Comparison of ENCODE assay signal across 1 cellular context in the genomic region with DNA sequence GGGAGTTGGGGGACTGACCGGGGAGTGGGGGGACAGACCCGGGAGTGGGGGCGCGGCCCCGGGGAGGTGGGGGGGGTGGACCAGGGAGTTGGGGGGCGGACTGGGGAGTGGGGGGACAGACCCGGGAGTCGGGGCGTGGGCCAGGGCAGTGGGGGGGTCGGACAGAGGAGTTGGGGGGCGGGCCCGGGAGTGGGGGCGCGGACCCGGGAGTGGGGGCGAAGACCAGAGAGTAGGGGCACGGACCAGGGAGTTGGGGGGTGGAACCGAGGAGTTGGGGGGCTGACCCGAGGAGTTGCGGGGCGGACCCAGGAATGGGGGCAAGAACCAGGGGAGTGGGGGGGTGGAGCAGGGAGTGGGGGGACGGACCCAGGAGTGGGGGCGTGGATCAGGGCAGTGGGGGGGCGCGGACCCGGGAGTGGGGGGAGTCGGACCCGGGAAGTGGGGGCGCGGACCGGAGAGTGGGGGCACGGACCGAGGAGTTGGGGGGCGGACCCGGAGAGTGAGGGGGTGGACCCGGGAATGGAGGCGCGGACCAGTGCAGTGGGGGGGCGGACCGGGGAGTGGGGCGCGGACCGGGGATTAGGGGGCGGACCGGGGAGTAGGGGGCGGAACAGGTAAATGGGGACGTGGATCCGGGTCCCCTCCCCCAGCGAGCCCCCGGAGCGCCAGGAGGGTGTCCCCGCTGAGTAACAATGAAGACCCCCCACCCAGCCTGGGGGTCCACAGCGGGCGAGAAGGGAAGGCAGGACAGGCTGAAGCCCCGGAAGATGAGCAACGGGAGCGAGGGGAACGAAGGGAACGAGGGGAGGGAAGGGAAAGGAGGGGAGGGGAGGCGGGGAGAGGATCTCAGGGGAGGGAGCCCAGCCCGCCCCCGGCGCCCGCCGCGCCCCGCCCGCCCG.
TF ChIP-seq lines count a peak whose summit lies in the region.

No MANE protein-coding gene starts in this region.

TF ChIP-seq in K562, 482 proteins besides CTCF, POLR2A, EP300 and RAD21 (continued from another document and continues in another):
- TF ChIP-seq, protein P1, sequence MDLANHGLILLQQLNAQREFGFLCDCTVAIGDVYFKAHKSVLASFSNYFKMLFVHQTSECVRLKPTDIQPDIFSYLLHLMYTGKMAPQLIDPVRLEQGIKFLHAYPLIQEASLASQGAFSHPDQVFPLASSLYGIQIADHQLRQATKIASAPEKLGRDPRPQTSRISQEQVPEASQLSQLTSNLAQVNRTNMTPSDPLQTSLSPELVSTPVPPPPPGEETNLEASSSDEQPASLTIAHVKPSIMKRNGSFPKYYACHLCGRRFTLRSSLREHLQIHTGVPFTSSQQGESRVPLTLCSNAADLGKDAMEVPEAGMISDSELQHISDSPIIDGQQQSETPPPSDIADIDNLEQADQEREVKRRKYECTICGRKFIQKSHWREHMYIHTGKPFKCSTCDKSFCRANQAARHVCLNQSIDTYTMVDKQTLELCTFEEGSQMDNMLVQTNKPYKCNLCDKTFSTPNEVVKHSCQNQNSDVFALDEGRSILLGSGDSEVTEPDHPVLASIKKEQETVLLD (IDR thresholded peaks at IDR 0.05) = peak; percentile 77
- TF ChIP-seq EP400 (IDR thresholded peaks at IDR 0.05) = peak; percentile 59; the same call in 1 of the 2 replicates
- peak; percentile 39 for TF ChIP-seq SUPT5H (IDR thresholded peaks at IDR 0.05)
- TF ChIP-seq, protein P2, sequence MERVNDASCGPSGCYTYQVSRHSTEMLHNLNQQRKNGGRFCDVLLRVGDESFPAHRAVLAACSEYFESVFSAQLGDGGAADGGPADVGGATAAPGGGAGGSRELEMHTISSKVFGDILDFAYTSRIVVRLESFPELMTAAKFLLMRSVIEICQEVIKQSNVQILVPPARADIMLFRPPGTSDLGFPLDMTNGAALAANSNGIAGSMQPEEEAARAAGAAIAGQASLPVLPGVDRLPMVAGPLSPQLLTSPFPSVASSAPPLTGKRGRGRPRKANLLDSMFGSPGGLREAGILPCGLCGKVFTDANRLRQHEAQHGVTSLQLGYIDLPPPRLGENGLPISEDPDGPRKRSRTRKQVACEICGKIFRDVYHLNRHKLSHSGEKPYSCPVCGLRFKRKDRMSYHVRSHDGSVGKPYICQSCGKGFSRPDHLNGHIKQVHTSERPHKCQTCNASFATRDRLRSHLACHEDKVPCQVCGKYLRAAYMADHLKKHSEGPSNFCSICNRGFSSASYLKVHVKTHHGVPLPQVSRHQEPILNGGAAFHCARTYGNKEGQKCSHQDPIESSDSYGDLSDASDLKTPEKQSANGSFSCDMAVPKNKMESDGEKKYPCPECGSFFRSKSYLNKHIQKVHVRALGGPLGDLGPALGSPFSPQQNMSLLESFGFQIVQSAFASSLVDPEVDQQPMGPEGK (CRISPR knock-in tag; IDR thresholded peaks at IDR 0.05; ENCODE audit: borderline replicate concordance) = no peak
- TF ChIP-seq ERF (CRISPR knock-in tag; IDR thresholded peaks at IDR 0.05) = no peak
- TF ChIP-seq EGR1 (conservative IDR thresholded peaks at IDR 0.05) = peak; percentile 68
- TF ChIP-seq TBP (optimal IDR thresholded peaks at IDR 0.05; ENCODE audit: low read depth, low read length) = peak; percentile 17
- no peak for TF ChIP-seq FOXK1 (CRISPR knock-in tag; IDR thresholded peaks at IDR 0.05; ENCODE audit: borderline replicate concordance)
- no peak for TF ChIP-seq SP2 (IDR thresholded peaks at IDR 0.05; ENCODE audit: extremely low read depth, low read depth, low read length, poor library complexity, severe bottlenecking)
- no peak for TF ChIP-seq ZNF507 (tag; conservative IDR thresholded peaks at IDR 0.05)
- 0 out of 4 replicates have a peak, but pooled peaks of 1 of the 2 experiments have one; percentile 32 for TF ChIP-seq KDM4B (IDR thresholded peaks at IDR 0.05; ENCODE audit: borderline replicate concordance in 2 of 2, low read depth in 1 of 2)
- TF ChIP-seq XRCC5 (IDR thresholded peaks at IDR 0.05; ENCODE audit: low read depth, low read length) = no peak
- peak; percentile 15 for TF ChIP-seq RBBP5 (IDR thresholded peaks at IDR 0.05; ENCODE audit: borderline replicate concordance, insufficient read depth, low read length, poor library complexity, severe bottlenecking)
- TF ChIP-seq ILK (tag; IDR thresholded peaks at IDR 0.05; ENCODE audit: borderline replicate concordance, low read depth) = no peak
- 0 out of 2 replicates have a peak, but pooled peaks have one; percentile 6 for TF ChIP-seq CBX1 (IDR thresholded peaks at IDR 0.05; ENCODE audit: low read depth)
- TF ChIP-seq, protein P3, sequence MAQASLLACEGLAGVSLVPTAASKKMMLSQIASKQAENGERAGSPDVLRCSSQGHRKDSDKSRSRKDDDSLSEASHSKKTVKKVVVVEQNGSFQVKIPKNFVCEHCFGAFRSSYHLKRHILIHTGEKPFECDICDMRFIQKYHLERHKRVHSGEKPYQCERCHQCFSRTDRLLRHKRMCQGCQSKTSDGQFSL (CRISPR knock-in tag; IDR thresholded peaks at IDR 0.05) = peak; percentile 92
- TF ChIP-seq, protein P3 (tag; IDR thresholded peaks at IDR 0.05) = peak in 1 of 2 experiments; percentile 90; a peak in 2 of 4 replicates
- TF ChIP-seq NFRKB (IDR thresholded peaks at IDR 0.05; ENCODE audit: low read depth) = peak; percentile 29; the same call in 1 of the 2 replicates
- peak; percentile 50 for TF ChIP-seq PCBP1 (IDR thresholded peaks at IDR 0.05; ENCODE audit: low read depth, low read length, poor library complexity, severe bottlenecking)
- TF ChIP-seq POLR2AphosphoS5 (IDR thresholded peaks at IDR 0.05; ENCODE audit: control insufficient read depth, insufficient read depth, low read depth, low read length) = peak; percentile 51
- TF ChIP-seq, protein P4, sequence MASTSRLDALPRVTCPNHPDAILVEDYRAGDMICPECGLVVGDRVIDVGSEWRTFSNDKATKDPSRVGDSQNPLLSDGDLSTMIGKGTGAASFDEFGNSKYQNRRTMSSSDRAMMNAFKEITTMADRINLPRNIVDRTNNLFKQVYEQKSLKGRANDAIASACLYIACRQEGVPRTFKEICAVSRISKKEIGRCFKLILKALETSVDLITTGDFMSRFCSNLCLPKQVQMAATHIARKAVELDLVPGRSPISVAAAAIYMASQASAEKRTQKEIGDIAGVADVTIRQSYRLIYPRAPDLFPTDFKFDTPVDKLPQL (IDR thresholded peaks at IDR 0.05; ENCODE audit: extremely low read depth, insufficient read length) = no peak
- no peak for TF ChIP-seq ADNP (tag; IDR thresholded peaks at IDR 0.05)
- no peak for TF ChIP-seq FOXJ2 (tag; IDR thresholded peaks at IDR 0.05)
- TF ChIP-seq, protein P5, sequence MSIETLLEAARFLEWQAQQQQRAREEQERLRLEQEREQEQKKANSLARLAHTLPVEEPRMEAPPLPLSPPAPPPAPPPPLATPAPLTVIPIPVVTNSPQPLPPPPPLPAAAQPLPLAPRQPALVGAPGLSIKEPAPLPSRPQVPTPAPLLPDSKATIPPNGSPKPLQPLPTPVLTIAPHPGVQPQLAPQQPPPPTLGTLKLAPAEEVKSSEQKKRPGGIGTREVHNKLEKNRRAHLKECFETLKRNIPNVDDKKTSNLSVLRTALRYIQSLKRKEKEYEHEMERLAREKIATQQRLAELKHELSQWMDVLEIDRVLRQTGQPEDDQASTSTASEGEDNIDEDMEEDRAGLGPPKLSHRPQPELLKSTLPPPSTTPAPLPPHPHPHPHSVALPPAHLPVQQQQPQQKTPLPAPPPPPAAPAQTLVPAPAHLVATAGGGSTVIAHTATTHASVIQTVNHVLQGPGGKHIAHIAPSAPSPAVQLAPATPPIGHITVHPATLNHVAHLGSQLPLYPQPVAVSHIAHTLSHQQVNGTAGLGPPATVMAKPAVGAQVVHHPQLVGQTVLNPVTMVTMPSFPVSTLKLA (conservative IDR thresholded peaks at IDR 0.05) = peak in 1 of 2 experiments; percentile 58; a peak in 2 of 4 replicates
- no peak for TF ChIP-seq MTA3 (IDR thresholded peaks at IDR 0.05; ENCODE audit: borderline replicate concordance)
- peak; percentile 20 to 71; a peak in 2 of 4 replicates for TF ChIP-seq HDAC1 (IDR thresholded peaks at IDR 0.05)
- TF ChIP-seq, protein P6, sequence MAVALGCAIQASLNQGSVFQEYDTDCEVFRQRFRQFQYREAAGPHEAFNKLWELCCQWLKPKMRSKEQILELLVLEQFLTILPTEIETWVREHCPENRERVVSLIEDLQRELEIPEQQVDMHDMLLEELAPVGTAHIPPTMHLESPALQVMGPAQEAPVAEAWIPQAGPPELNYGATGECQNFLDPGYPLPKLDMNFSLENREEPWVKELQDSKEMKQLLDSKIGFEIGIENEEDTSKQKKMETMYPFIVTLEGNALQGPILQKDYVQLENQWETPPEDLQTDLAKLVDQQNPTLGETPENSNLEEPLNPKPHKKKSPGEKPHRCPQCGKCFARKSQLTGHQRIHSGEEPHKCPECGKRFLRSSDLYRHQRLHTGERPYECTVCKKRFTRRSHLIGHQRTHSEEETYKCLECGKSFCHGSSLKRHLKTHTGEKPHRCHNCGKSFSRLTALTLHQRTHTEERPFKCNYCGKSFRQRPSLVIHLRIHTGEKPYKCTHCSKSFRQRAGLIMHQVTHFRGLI (CRISPR knock-in tag; IDR thresholded peaks at IDR 0.05) = no peak
- TF ChIP-seq ZKSCAN8 (CRISPR knock-in tag; IDR thresholded peaks at IDR 0.05) = no peak
- TF ChIP-seq, protein P7, sequence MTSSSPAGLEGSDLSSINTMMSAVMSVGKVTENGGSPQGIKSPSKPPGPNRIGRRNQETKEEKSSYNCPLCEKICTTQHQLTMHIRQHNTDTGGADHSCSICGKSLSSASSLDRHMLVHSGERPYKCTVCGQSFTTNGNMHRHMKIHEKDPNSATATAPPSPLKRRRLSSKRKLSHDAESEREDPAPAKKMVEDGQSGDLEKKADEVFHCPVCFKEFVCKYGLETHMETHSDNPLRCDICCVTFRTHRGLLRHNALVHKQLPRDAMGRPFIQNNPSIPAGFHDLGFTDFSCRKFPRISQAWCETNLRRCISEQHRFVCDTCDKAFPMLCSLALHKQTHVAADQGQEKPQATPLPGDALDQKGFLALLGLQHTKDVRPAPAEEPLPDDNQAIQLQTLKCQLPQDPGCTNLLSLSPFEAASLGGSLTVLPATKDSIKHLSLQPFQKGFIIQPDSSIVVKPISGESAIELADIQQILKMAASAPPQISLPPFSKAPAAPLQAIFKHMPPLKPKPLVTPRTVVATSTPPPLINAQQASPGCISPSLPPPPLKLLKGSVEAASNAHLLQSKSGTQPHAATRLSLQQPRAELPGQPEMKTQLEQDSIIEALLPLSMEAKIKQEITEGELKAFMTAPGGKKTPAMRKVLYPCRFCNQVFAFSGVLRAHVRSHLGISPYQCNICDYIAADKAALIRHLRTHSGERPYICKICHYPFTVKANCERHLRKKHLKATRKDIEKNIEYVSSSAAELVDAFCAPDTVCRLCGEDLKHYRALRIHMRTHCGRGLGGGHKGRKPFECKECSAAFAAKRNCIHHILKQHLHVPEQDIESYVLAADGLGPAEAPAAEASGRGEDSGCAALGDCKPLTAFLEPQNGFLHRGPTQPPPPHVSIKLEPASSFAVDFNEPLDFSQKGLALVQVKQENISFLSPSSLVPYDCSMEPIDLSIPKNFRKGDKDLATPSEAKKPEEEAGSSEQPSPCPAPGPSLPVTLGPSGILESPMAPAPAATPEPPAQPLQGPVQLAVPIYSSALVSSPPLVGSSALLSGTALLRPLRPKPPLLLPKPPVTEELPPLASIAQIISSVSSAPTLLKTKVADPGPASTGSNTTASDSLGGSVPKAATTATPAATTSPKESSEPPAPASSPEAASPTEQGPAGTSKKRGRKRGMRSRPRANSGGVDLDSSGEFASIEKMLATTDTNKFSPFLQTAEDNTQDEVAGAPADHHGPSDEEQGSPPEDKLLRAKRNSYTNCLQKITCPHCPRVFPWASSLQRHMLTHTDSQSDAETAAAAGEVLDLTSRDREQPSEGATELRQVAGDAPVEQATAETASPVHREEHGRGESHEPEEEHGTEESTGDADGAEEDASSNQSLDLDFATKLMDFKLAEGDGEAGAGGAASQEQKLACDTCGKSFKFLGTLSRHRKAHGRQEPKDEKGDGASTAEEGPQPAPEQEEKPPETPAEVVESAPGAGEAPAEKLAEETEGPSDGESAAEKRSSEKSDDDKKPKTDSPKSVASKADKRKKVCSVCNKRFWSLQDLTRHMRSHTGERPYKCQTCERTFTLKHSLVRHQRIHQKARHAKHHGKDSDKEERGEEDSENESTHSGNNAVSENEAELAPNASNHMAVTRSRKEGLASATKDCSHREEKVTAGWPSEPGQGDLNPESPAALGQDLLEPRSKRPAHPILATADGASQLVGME (CRISPR knock-in tag; IDR thresholded peaks at IDR 0.05) = no peak
- no peak for TF ChIP-seq NCOA2 (IDR thresholded peaks at IDR 0.05; ENCODE audit: partially characterized antibody in 2 of 2)
- TF ChIP-seq NR3C1 (CRISPR knock-in tag; IDR thresholded peaks at IDR 0.05) = no peak
- TF ChIP-seq, protein P8, sequence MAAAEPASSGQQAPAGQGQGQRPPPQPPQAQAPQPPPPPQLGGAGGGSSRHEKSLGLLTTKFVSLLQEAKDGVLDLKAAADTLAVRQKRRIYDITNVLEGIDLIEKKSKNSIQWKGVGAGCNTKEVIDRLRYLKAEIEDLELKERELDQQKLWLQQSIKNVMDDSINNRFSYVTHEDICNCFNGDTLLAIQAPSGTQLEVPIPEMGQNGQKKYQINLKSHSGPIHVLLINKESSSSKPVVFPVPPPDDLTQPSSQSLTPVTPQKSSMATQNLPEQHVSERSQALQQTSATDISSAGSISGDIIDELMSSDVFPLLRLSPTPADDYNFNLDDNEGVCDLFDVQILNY (CRISPR knock-in tag; IDR thresholded peaks at IDR 0.05) = no peak
- TF ChIP-seq, protein P9, sequence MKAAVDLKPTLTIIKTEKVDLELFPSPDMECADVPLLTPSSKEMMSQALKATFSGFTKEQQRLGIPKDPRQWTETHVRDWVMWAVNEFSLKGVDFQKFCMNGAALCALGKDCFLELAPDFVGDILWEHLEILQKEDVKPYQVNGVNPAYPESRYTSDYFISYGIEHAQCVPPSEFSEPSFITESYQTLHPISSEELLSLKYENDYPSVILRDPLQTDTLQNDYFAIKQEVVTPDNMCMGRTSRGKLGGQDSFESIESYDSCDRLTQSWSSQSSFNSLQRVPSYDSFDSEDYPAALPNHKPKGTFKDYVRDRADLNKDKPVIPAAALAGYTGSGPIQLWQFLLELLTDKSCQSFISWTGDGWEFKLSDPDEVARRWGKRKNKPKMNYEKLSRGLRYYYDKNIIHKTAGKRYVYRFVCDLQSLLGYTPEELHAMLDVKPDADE (conservative IDR thresholded peaks at IDR 0.05; ENCODE audit: control insufficient read depth, low read depth, low read length) = peak; percentile 29; the same call in 1 of the 2 replicates
- TF ChIP-seq, protein P10, sequence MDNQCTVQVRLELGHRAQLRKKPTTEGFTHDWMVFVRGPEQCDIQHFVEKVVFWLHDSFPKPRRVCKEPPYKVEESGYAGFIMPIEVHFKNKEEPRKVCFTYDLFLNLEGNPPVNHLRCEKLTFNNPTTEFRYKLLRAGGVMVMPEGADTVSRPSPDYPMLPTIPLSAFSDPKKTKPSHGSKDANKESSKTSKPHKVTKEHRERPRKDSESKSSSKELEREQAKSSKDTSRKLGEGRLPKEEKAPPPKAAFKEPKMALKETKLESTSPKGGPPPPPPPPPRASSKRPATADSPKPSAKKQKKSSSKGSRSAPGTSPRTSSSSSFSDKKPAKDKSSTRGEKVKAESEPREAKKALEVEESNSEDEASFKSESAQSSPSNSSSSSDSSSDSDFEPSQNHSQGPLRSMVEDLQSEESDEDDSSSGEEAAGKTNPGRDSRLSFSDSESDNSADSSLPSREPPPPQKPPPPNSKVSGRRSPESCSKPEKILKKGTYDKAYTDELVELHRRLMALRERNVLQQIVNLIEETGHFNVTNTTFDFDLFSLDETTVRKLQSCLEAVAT (IDR thresholded peaks at IDR 0.05) = peak in 1 of 2 experiments; percentile 32; a peak in 1 of 4 replicates
- TF ChIP-seq FOXK2 (conservative IDR thresholded peaks at IDR 0.05 in 1 of 2, IDR thresholded peaks at IDR 0.05 in 1 of 2; ENCODE audit: low read depth in 2 of 2) = no peak
